ENCODE assay signal across 2 cellular contexts in genomic region chr22:45295004-45295403, GRCh38.
TF ChIP-seq lines count a peak whose summit lies in the region.

No MANE protein-coding gene starts in this region.

TF ChIP-seq in HEK293, 187 proteins besides CTCF, POLR2A, EP300 and RAD21:
- TF ChIP-seq ZNF239 (tag by site-specific recombination; IDR thresholded peaks at IDR 0.05), result peak; percentile 82; the same call in 1 of the 2 replicates

TF ChIP-seq in K562, 482 proteins besides CTCF, POLR2A, EP300 and RAD21:
- peak; percentile 82 for TF ChIP-seq ZFP36 (IDR thresholded peaks at IDR 0.05; ENCODE audit: low read depth, low read length, partially characterized antibody)
